In the genomic region with DNA sequence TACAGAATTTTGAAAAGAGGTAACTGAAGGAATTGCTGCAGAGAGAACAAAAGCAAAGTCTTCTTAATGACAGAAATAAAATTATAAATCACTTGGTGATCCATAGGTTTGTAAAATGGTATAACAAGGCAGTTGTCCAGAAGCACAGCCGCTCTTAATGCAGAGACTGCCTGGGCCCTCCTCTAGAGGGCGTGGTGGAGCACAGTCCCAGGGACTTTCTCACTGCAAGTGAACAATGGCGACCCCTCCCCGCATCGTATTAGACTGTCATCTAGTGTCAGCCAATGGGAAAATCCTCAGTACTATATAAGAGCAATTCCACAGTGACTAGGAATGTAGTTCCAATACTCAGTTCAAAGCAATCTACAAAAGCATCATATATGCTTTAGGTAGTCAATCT, we compare ENCODE assay signal across 10 cellular contexts. TPM values are rescaled to one million over a fixed set of nuclear protein-coding genes. Genes with fewer than 3 reads are reported as not detected.
DNase-seq lines count a peak whose midpoint lies in the region; ATAC-seq and TF ChIP-seq lines count a peak whose summit lies in the region.
"Had no signal": no experiment of that assay in that cellular context is flagged by ENCODE, and none has a peak within 500 bp of the region (broad histone marks: within the 10 kb centered on the region; RNA-seq: fewer than 3 reads in every experiment).

No MANE protein-coding gene starts in this region.

- TF ChIP-seq EP300 in ovary (IDR thresholded peaks at IDR 0.05), result no peak

- no peak for TF ChIP-seq POLR2A in ovary (IDR thresholded peaks at IDR 0.05)

- H3K4me1 Mint-ChIP-seq in endodermal cell, result peaks cover 9% of the 10 kb centered on the region

- H3K9ac ChIP-seq in OCI-LY1 (ENCODE audit: low read length) (no peak overlapping the region), endodermal cell (ENCODE audit: extremely low read depth, low read length, poor library complexity, severe bottlenecking) (no peak overlapping the region)

- H3K79me2 ChIP-seq in OCI-LY1 (ENCODE audit: insufficient read depth, low read length), result no peaks in the 10 kb centered on the region

- H4K20me1 ChIP-seq in OCI-LY1 (ENCODE audit: insufficient read depth, low read length), result no peaks in the 10 kb centered on the region

- H3K9me3 Mint-ChIP-seq in endodermal cell, result peaks cover 14% of the 10 kb centered on the region

- H3K4me3 Mint-ChIP-seq in endodermal cell, result no peak overlapping the region

- no peaks in the 10 kb centered on the region for H3F3A ChIP-seq in OCI-LY1 (ENCODE audit: insufficient read depth, low read length)

- H3K27ac Mint-ChIP-seq in endodermal cell, result no peak overlapping the region

- 48 to 58% methylated on average over 3 to 5 of the region's 5 CpGs for WGBS in endodermal cell (ENCODE audit: insufficient coverage in 1 of 2, insufficient read length in 1 of 2), 2 experiments
- WGBS in ovary, 3 donors, result 60 to 66% (median 65%) methylated on average over 5 of the region's 5 CpGs

- ATAC-seq in HG03280 (IDR thresholded peaks at IDR 0.05; ENCODE audit: unreplicated experiment) (no peak), GM18519 (IDR thresholded peaks at IDR 0.05; ENCODE audit: low FRiP score, unreplicated experiment) (no peak)

- intact Hi-C loops in ovary (cut with DNase I), result no loop called here

- H3K27me3 Mint-ChIP-seq in endodermal cell (ENCODE audit: insufficient read depth), result no peaks in the 10 kb centered on the region

- H3K4me3 ChIP-seq in OCI-LY1 (ENCODE audit: low read depth, low read length, poor library complexity, severe bottlenecking), result no peak overlapping the region
- no peak overlapping the region for H3K4me3 ChIP-seq in endodermal cell (ENCODE audit: low read length)
- H3K4me3 ChIP-seq in ovary, result no peak overlapping the region
- H3K4me3 ChIP-seq: thyroid gland had no signal

- H3K4me1 ChIP-seq in OCI-LY1 (ENCODE audit: insufficient read depth, low read length, severe bottlenecking) (peaks cover 5% of the 10 kb centered on the region), endodermal cell (ENCODE audit: control insufficient read depth, insufficient read depth, low read length) (peaks cover 2% of the 10 kb centered on the region), ovary (ENCODE audit: insufficient read depth) (no peaks in the 10 kb centered on the region)

- TF ChIP-seq CTCF in 22Rv1 (IDR thresholded peaks at IDR 0.05) (peak; percentile 75), OCI-LY1 (IDR thresholded peaks at IDR 0.05; ENCODE audit: low read length) (peak; percentile 89), endodermal cell (conservative IDR thresholded peaks at IDR 0.05) (peak; percentile 88), ovary (IDR thresholded peaks at IDR 0.05) (no peak)

- H3K27ac ChIP-seq in 22Rv1 (no peak overlapping the region), OCI-LY1 (ENCODE audit: low read depth, low read length, poor library complexity, severe bottlenecking) (no peak overlapping the region), endodermal cell (ENCODE audit: low read depth, low read length) (no peak overlapping the region), ovary (no peak overlapping the region)
- H3K27ac ChIP-seq: epithelial cell of prostate, thyroid gland had no signal

- H3K27me3 ChIP-seq in OCI-LY1 (ENCODE audit: insufficient read depth, low read length) (no peaks in the 10 kb centered on the region), endodermal cell (ENCODE audit: control insufficient read depth, insufficient read depth, low read length, poor library complexity, severe bottlenecking) (no peaks in the 10 kb centered on the region), ovary (no peaks in the 10 kb centered on the region)
- H3K27me3 ChIP-seq: thyroid gland had no signal

- H3K36me3 ChIP-seq in OCI-LY1 (ENCODE audit: insufficient read depth, low read length) (no peaks in the 10 kb centered on the region; the same call in 1 of the 2 replicates), endodermal cell (ENCODE audit: control insufficient read depth, insufficient read depth, low read length) (no peaks in the 10 kb centered on the region), ovary (no peaks in the 10 kb centered on the region)
- H3K36me3 ChIP-seq: thyroid gland had no signal

- no peaks in the 10 kb centered on the region for H3K9me2 ChIP-seq in OCI-LY1 (ENCODE audit: low read depth, low read length)

- no peaks in the 10 kb centered on the region for H3K36me3 Mint-ChIP-seq in endodermal cell (ENCODE audit: low read depth)

- H3K9me3 ChIP-seq in OCI-LY1 (ENCODE audit: low read length) (no peaks in the 10 kb centered on the region), endodermal cell (ENCODE audit: control insufficient read depth, low read length) (peaks cover 15% of the 10 kb centered on the region), ovary (no peaks in the 10 kb centered on the region)
- H3K9me3 ChIP-seq: thyroid gland had no signal

- no peak overlapping the region for H2AFZ ChIP-seq in OCI-LY1 (ENCODE audit: low read length)

- DNase-seq in EH (ENCODE audit: low read depth), result peak; percentile 3
- peak; percentile 91 for DNase-seq in endodermal cell
- DNase-seq in globus pallidus (ENCODE audit: low spot score), result no peak
- DNase-seq in ovary, result no peak

- no peak overlapping the region for H3K4me2 ChIP-seq in OCI-LY1 (ENCODE audit: low read length)

RNA-seq across cellular contexts. Expression of gene ZBED2, which starts 26.4 kb away (rescaled TPM):
- total RNA-seq in endodermal cell (not detected), ovary (1 to 10 TPM in 3 of 7 donors, under 1 TPM in 2, not detected in 2; 0.22 to 6.9 (median 1.5) TPM)
- polyA plus RNA-seq in endodermal cell (2013, experiment 1 of 2), result not detected
- not detected for polyA plus RNA-seq in endodermal cell (2013, experiment 2 of 2)
- under 1 TPM in 1 of 2 donors, not detected in 1; 0.15 TPM for polyA plus RNA-seq in ovary

RNA-seq across cellular contexts. Expression of gene PLCXD2, which starts 52.9 kb away (rescaled TPM):
- 10 to 100 TPM in 1 of 2 donors, 1 to 10 TPM in 1; 7.3 to 12.1 TPM for total RNA-seq in endodermal cell
- polyA plus RNA-seq in endodermal cell (2013, experiment 1 of 2), result 7.0 TPM
- polyA plus RNA-seq in endodermal cell (2013, experiment 2 of 2), result 5.9 TPM
- under 1 TPM; 0.24 to 0.97 (median 0.79) TPM for total RNA-seq in ovary
- polyA plus RNA-seq in ovary, result 1 to 10 TPM in 1 of 2 donors, under 1 TPM in 1; 0.19 to 1.6 TPM

Comparison
In these comparisons a context has a peak if more than half of its experiments do, and no peak if none do; other contexts are left out.
1. CTCF ChIP-seq: peak in 22Rv1 (single experiment), OCI-LY1 (single experiment) and endodermal cell (single experiment); none in ovary (0 of 3).
2. DNase-seq: peak in EH (single experiment) and endodermal cell (single experiment); none in globus pallidus (single experiment) and ovary (0 of 5).
3. RNA of gene PLCXD2, which starts 52.9 kb away (total RNA-seq): 7.3 to 12.1 TPM in endodermal cell; 0.24 to 0.97 TPM in ovary; every median in the first group is over 4 times any median in the second.